9 cellular contexts compared by ENCODE assay signal in the genomic region with DNA sequence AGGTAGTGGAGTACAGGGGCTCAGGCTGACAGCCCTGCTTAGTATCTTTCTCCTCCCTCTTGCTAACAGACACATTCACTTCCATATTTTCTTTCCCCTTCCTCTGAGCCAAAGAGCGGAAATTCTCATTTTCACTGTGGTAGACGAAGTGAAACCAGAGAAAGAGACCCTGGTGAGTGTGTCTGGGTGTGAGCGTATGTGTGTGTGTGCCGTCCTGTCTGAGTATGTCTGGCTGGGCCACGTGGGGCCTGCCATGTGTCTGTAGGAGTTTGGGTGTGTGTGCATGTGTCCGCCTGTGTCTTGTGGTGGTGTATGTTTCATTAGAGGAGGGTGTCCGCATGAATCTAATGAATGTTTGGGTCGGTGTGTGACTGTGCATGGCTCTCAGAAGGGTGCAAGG. TPM values are rescaled to one million over a fixed set of nuclear protein-coding genes. Genes with fewer than 3 reads are reported as not detected.
DNase-seq lines count a peak whose midpoint lies in the region; ATAC-seq, FAIRE-seq and TF ChIP-seq lines count a peak whose summit lies in the region.
"Had no signal": no experiment of that assay in that cellular context is flagged by ENCODE, and none has a peak within 500 bp of the region (broad histone marks: within the 10 kb centered on the region; RNA-seq: fewer than 3 reads in every experiment).

No MANE protein-coding gene starts in this region.

- ATAC-seq in heart right ventricle (peak in 6 of 8 donors; percentile 23 to 52 (median 50)), GM21515 (IDR thresholded peaks at IDR 0.05; ENCODE audit: unreplicated experiment) (no peak)

- 56 to 60% methylated on average over 8 of the region's 8 CpGs for WGBS in heart right ventricle, 2 donors
- WGBS in spleen, 5 donors = 27 to 44% (median 42%) methylated on average over 7 to 8 of the region's 8 CpGs

- peak; percentile 81 for FAIRE-seq in GM19239 (lab: Jason Lieb, UNC)

- no peaks in the 10 kb centered on the region for H4K20me1 ChIP-seq in OCI-LY7 (ENCODE audit: insufficient read depth, low read length)

- H2AFZ ChIP-seq in OCI-LY7 (ENCODE audit: low read length) = peak overlapping the region; percentile 63

- no peak overlapping the region for H3K4me3 ChIP-seq in OCI-LY7 (ENCODE audit: low read depth, low read length, poor library complexity, severe bottlenecking)
- H3K4me3 ChIP-seq in heart right ventricle = peak overlapping the region in 1 of 10 donors; percentile 13
- H3K4me3 ChIP-seq in spleen = peak overlapping the region in 3 of 8 donors; percentile 4 to 67 (median 8)

- H3K27me3 ChIP-seq in heart right ventricle (peaks cover 0 to 33% (median 10%) of the 10 kb centered on the region in 7 donors), spleen (replicated peaks in 1 of 7) (peaks cover 0 to 35% (median 10%) of the 10 kb centered on the region in 7 donors)

- H3K27ac ChIP-seq in OCI-LY7 (ENCODE audit: low read depth, low read length, poor library complexity, severe bottlenecking) (no peak overlapping the region), heart right ventricle (peak overlapping the region in 1 of 10 donors; percentile 67), spleen (peak overlapping the region in 6 of 8 donors; percentile 2 to 74 (median 56))

- CTCF ChIA-PET in OCI-LY7 (lab: Charles Lee; ENCODE audit: unreplicated experiment) = no interaction called here

- POLR2A ChIA-PET in OCI-LY7 (lab: Charles Lee) = no interaction called here

- H3K9me2 ChIP-seq in OCI-LY7 (ENCODE audit: insufficient read depth, low read length) = no peaks in the 10 kb centered on the region

- TF ChIP-seq POLR2A in spleen (IDR thresholded peaks at IDR 0.05) = no peak

- no peaks in the 10 kb centered on the region for H3K36me3 ChIP-seq in OCI-LY7 (ENCODE audit: insufficient read depth, low read length)
- no peaks in the 10 kb centered on the region for H3K36me3 ChIP-seq in heart right ventricle
- H3K36me3 ChIP-seq in spleen = no peaks in the 10 kb centered on the region

- no peak for TF ChIP-seq CTCF in OCI-LY7 (conservative IDR thresholded peaks at IDR 0.05; ENCODE audit: low read length)
- TF ChIP-seq CTCF in heart right ventricle (IDR thresholded peaks at IDR 0.05) = no peak
- TF ChIP-seq CTCF in spleen (IDR thresholded peaks at IDR 0.05 in 8 of 11, conservative IDR thresholded peaks at IDR 0.05 in 3 of 11) = no peak

- H3K4me1 ChIP-seq in OCI-LY7 (ENCODE audit: insufficient read depth, low read length, poor library complexity, severe bottlenecking) (peaks cover 12% of the 10 kb centered on the region), heart right ventricle (peaks cover 0 to 49% (median 5%) of the 10 kb centered on the region in 9 donors), spleen (peaks cover 7 to 77% (median 33%) of the 10 kb centered on the region in 6 donors)

- H3K4me2 ChIP-seq in OCI-LY7 (ENCODE audit: low read length) = peak overlapping the region; percentile 37; the same call in 1 of the 2 replicates

- DNase-seq in GM19239 (ENCODE audit: insufficient read length, low spot score) (peak; percentile 69), OCI-LY7 (ENCODE audit: low spot score) (peak; percentile 48), heart right ventricle (no peak), spleen (no peak), NCI-H2081 treated with DMSO at 0.1 percent for 48 hours (lab: John Stamatoyannopoulos, UW) (no peak)
- DNase-seq in stimulated activated CD4-positive, alpha-beta T cell treated with anti-CD3 and anti-CD28 coated beads, Interleukin-2, amount 100 ng/mL, for 24 hours = no peak
- DNase-seq: HCEC 1CT had no signal

- no TSS peak for BruUV-seq in OCI-LY7 (replicated peaks; lab: Mats Ljungman, UMichigan)

- intact Hi-C loops in OCI-LY7 (cut with micrococcal nuclease; ENCODE audit: unreplicated experiment) (no loop called here), heart right ventricle (cut with DNase I) (no loop called here), spleen (cut with DNase I; ENCODE audit: low total_unique reads) (no loop called here)

- H3K9me3 ChIP-seq in OCI-LY7 (ENCODE audit: low read length) (no peaks in the 10 kb centered on the region), heart right ventricle (no peaks in the 10 kb centered on the region), spleen (no peaks in the 10 kb centered on the region)

- H3K79me2 ChIP-seq in OCI-LY7 (ENCODE audit: insufficient read depth, low read depth, low read length) = no peaks in the 10 kb centered on the region

RNA-seq across cellular contexts. Expression of gene COL8A2, which starts 1.7 kb away (rescaled TPM):
- not detected in 2 replicates for total RNA-seq in OCI-LY7 (2014; rRNA removed; shearing (Covaris generic))
- total RNA-seq in OCI-LY7 (2022) = not detected in 2 replicates
- total RNA-seq in heart right ventricle = 1 to 10 TPM in 3 of 10 donors, under 1 TPM in 7; 0.53 to 2.0 (median 0.73) TPM
- polyA plus RNA-seq in heart right ventricle = under 1 TPM; 0.58 to 0.80 TPM
- total RNA-seq in spleen = 10 to 100 TPM in 4 of 7 donors, 1 to 10 TPM in 3; 7.0 to 32.0 (median 10.3) TPM
- 1 to 10 TPM; 2.1 to 5.9 (median 4.3) TPM for polyA plus RNA-seq in spleen

RNA-seq across cellular contexts. Expression of gene TRAPPC3, which starts 25.9 kb away (rescaled TPM):
- 50.3 and 71.0 TPM in 2 replicates for total RNA-seq in OCI-LY7 (2014; rRNA removed; shearing (Covaris generic))
- total RNA-seq in OCI-LY7 (2022) (55.4 and 60.4 TPM in 2 replicates), heart right ventricle (10 to 100 TPM; 41.6 to 62.6 (median 48.4) TPM), spleen (10 to 100 TPM; 46.7 to 98.1 (median 56.4) TPM)
- polyA plus RNA-seq in heart right ventricle (10 to 100 TPM; 33.6 to 73.8 TPM), spleen (10 to 100 TPM; 42.9 to 70.1 (median 60.2) TPM)

RNA-seq across cellular contexts. Expression of gene MAP7D1, which starts 32.6 kb away (rescaled TPM):
- 55.1 and 61.2 TPM in 2 replicates for total RNA-seq in OCI-LY7 (2014; rRNA removed; shearing (Covaris generic))
- 94.7 and 101 TPM in 2 replicates for total RNA-seq in OCI-LY7 (2022)
- 100 to 1,000 TPM; 277 to 364 (median 325) TPM for total RNA-seq in heart right ventricle
- 100 to 1,000 TPM; 176 to 225 TPM for polyA plus RNA-seq in heart right ventricle
- total RNA-seq in spleen = 100 to 1,000 TPM in 3 of 7 donors, 10 to 100 TPM in 4; 72.6 to 116 (median 96.9) TPM
- 10 to 100 TPM; 30.4 to 62.7 (median 38.0) TPM for polyA plus RNA-seq in spleen

RNA-seq across cellular contexts. Expression of gene ADPRS, which starts 34.7 kb away (rescaled TPM):
- total RNA-seq in OCI-LY7 (2014; rRNA removed; shearing (Covaris generic)) = 42.3 and 44.3 TPM in 2 replicates
- total RNA-seq in OCI-LY7 (2022) (27.6 and 29.3 TPM in 2 replicates), heart right ventricle (10 to 100 TPM; 11.0 to 24.3 (median 15.6) TPM), spleen (10 to 100 TPM; 21.3 to 44.9 (median 26.6) TPM)
- polyA plus RNA-seq in heart right ventricle (10 to 100 TPM; 18.9 to 23.0 TPM), spleen (10 to 100 TPM; 21.3 to 34.0 (median 22.2) TPM)

RNA-seq across cellular contexts. Expression of gene TEKT2, which starts 39.5 kb away (rescaled TPM):
- total RNA-seq in OCI-LY7 (2014; rRNA removed; shearing (Covaris generic)) = 0.10 TPM in 1 of 2 replicates, not detected in the other
- total RNA-seq in OCI-LY7 (2022) (not detected in 2 replicates), heart right ventricle (not detected), spleen (not detected)
- polyA plus RNA-seq in heart right ventricle (under 1 TPM in 1 of 2 donors, not detected in 1; 0.06 TPM), spleen (under 1 TPM in 1 of 3 donors, not detected in 2; 0.33 TPM)
- total RNA-seq: HT1080 had no signal

Comparison
In these comparisons a context has a peak if more than half of its experiments do, and no peak if none do; other contexts are left out.
1. DNase-seq: peak in GM19239 (single experiment) and OCI-LY7 (single experiment); none in heart right ventricle (0 of 2), spleen (single experiment), NCI-H2081 treated with DMSO at 0.1 percent for 48 hours (single experiment) and stimulated activated CD4-positive, alpha-beta T cell treated with anti-CD3 and anti-CD28 coated beads, Interleukin-2, amount 100 ng/mL, for 24 hours (0 of 2).